In genomic region chr3:136958931-136959330, GRCh38 we compare ENCODE assay signal across 1 cellular context.
TF ChIP-seq lines count a peak whose summit lies in the region.

No MANE protein-coding gene starts in this region.

TF ChIP-seq in HepG2, 621 proteins besides CTCF, POLR2A, EP300 and RAD21:
- TF ChIP-seq CREM (IDR thresholded peaks at IDR 0.05) (no peak), CREM (CRISPR knock-in tag; IDR thresholded peaks at IDR 0.05) (no peak), TBX2 (CRISPR knock-in tag; IDR thresholded peaks at IDR 0.05; ENCODE audit: borderline replicate concordance) (no peak), ZNF547 (CRISPR knock-in tag; IDR thresholded peaks at IDR 0.05) (no peak), ZNF746 (CRISPR knock-in tag; IDR thresholded peaks at IDR 0.05) (no peak), HNRNPLL (IDR thresholded peaks at IDR 0.05; ENCODE audit: low read depth, low read length, poor library complexity, severe bottlenecking) (no peak), FOXP1 (IDR thresholded peaks at IDR 0.05) (no peak), FOXP1 (CRISPR knock-in tag; IDR thresholded peaks at IDR 0.05) (no peak), ZNF224 (CRISPR knock-in tag; IDR thresholded peaks at IDR 0.05) (no peak), CEBPG (CRISPR knock-in tag; IDR thresholded peaks at IDR 0.05) (no peak), MIXL1 (CRISPR knock-in tag; IDR thresholded peaks at IDR 0.05) (no peak), ZNF672 (CRISPR knock-in tag; IDR thresholded peaks at IDR 0.05) (no peak), NR2C2 (CRISPR knock-in tag; IDR thresholded peaks at IDR 0.05; ENCODE audit: borderline replicate concordance) (no peak), ATF2 (CRISPR knock-in tag; IDR thresholded peaks at IDR 0.05) (no peak), ZNF629 (CRISPR knock-in tag; conservative IDR thresholded peaks at IDR 0.05) (no peak), KDM5A (IDR thresholded peaks at IDR 0.05; ENCODE audit: borderline replicate concordance, low read length) (no peak), MIER3 (CRISPR knock-in tag; IDR thresholded peaks at IDR 0.05; ENCODE audit: borderline replicate concordance) (no peak), MYC (CRISPR knock-in tag; IDR thresholded peaks at IDR 0.05; ENCODE audit: borderline replicate concordance) (no peak)
- TF ChIP-seq, protein P1, sequence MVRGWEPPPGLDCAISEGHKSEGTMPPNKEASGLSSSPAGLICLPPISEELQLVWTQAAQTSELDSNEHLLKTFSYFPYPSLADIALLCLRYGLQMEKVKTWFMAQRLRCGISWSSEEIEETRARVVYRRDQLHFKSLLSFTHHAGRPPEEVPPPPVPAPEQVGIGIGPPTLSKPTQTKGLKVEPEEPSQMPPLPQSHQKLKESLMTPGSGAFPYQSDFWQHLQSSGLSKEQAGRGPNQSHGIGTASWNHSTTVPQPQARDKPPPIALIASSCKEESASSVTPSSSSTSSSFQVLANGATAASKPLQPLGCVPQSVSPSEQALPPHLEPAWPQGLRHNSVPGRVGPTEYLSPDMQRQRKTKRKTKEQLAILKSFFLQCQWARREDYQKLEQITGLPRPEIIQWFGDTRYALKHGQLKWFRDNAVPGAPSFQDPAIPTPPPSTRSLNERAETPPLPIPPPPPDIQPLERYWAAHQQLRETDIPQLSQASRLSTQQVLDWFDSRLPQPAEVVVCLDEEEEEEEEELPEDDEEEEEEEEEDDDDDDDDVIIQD (CRISPR knock-in tag; IDR thresholded peaks at IDR 0.05; ENCODE audit: low read depth): no peak
- TF ChIP-seq, protein P2, sequence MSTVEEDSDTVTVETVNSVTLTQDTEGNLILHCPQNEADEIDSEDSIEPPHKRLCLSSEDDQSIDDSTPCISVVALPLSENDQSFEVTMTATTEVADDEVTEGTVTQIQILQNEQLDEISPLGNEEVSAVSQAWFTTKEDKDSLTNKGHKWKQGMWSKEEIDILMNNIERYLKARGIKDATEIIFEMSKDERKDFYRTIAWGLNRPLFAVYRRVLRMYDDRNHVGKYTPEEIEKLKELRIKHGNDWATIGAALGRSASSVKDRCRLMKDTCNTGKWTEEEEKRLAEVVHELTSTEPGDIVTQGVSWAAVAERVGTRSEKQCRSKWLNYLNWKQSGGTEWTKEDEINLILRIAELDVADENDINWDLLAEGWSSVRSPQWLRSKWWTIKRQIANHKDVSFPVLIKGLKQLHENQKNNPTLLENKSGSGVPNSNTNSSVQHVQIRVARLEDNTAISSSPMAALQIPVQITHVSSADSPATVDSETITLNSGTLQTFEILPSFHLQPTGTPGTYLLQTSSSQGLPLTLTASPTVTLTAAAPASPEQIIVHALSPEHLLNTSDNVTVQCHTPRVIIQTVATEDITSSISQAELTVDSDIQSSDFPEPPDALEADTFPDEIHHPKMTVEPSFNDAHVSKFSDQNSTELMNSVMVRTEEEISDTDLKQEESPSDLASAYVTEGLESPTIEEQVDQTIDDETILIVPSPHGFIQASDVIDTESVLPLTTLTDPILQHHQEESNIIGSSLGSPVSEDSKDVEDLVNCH (CRISPR knock-in tag; IDR thresholded peaks at IDR 0.05): no peak
